Comparison of ENCODE assay signal across 12 cellular contexts in the genomic region with DNA sequence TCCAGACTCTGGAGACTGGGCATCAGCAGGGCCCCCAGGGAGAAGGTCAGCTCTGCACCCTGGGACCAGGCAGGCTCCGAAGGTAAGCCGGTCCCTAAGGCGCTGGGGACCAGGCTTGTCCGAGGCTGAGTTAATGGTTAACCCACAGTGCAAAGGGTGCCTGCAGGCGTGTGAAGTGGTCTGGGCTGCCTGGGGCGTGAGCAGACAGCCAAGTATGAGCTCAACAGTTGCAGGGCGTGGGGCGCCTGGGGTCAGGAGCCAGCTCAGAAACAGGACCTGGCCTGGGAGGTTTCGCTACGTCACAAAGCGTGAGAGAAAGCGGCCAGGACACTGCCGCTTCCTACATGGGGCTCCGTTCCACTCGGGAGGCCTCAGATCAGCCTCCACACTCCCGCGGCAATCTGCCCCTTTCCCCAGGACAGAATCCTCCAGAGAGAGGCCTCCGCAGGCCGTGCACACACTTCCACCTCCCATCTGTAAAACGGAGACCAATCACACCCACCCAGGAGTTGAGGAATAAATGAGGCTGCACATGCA. TPM values are rescaled to one million over a fixed set of nuclear protein-coding genes. Genes with fewer than 3 reads are reported as not detected.
A peak's percentile ranks its signal among the peaks of the same experiment; 100 is the strongest.
DNase-seq lines count a peak whose midpoint lies in the region; ATAC-seq and TF ChIP-seq lines count a peak whose summit lies in the region.
"Had no signal": no experiment of that assay in that cellular context is flagged by ENCODE, and none has a peak within 500 bp of the region (broad histone marks: within the 10 kb centered on the region; RNA-seq: fewer than 3 reads in every experiment).

No MANE protein-coding gene starts in this region.

- no peak for TF ChIP-seq POLR2A in heart left ventricle (IDR thresholded peaks at IDR 0.05)
- TF ChIP-seq POLR2A in upper lobe of left lung (IDR thresholded peaks at IDR 0.05): no peak

- ATAC-seq in heart left ventricle (peak; percentile 76 to 85 (median 82)), upper lobe of left lung (ENCODE audit: low FRiP score in 2 of 2) (peak; percentile 79 to 87), HG02870 (IDR thresholded peaks at IDR 0.05; ENCODE audit: unreplicated experiment) (no peak)

- intact Hi-C loops in heart left ventricle (cut with DNase I): loop anchor here in 1 of 10 donors (5.0 kb wide), 1 partner anchor 171 kb away; no protein-coding TSS in a partner anchor

- H3K9me3 ChIP-seq in heart left ventricle (no peaks in the 10 kb centered on the region), mucosa of stomach (ENCODE audit: control insufficient read depth, low read length) (no peaks in the 10 kb centered on the region), upper lobe of left lung (no peaks in the 10 kb centered on the region)
- H3K9me3 ChIP-seq: HAP-1 had no signal

- peak in 1 of 4 donors; percentile 30 for TF ChIP-seq EP300 in upper lobe of left lung (IDR thresholded peaks at IDR 0.05)

- DNase-seq in SW480 (ENCODE audit: low spot score) (peak; percentile 98), heart left ventricle (peak; percentile 54 to 79 (median 76)), upper lobe of left lung (peak; percentile 79 to 95), activated gamma-delta T cell (lab: John Stamatoyannopoulos, UW) (no peak), DMS79 (lab: John Stamatoyannopoulos, UW) (no peak)
- DNase-seq: activated T-cell treated with anti-CD3 and anti-CD28 coated beads, Interleukin-2, amount 50 U/mL, for 24 hours; COR-L47; Karpas-422; WERI-Rb-1 had no signal

- 24 to 52% (median 50%) methylated on average over 16 to 20 of the region's 20 CpGs for WGBS in heart left ventricle, 4 donors
- 70 to 77% methylated on average over 16 to 20 of the region's 20 CpGs for WGBS in upper lobe of left lung, 2 donors

- no peak overlapping the region for H3K4me3 ChIP-seq in heart left ventricle
- no peak overlapping the region for H3K4me3 ChIP-seq in mucosa of stomach (ENCODE audit: low read length)
- H3K4me3 ChIP-seq in upper lobe of left lung: no peak overlapping the region
- H3K4me3 ChIP-seq: HAP-1 had no signal

- H3K27ac ChIP-seq in heart left ventricle: peak overlapping the region in 8 of 12 donors; percentile 32 to 70 (median 44)
- H3K27ac ChIP-seq in upper lobe of left lung: peak overlapping the region; percentile 44 to 80 (median 62)
- H3K27ac ChIP-seq: WERI-Rb-1 had no signal

- H3K27me3 ChIP-seq in heart left ventricle (no peaks in the 10 kb centered on the region), mucosa of stomach (ENCODE audit: control insufficient read depth, insufficient read depth, low read length) (no peaks in the 10 kb centered on the region), upper lobe of left lung (no peaks in the 10 kb centered on the region)

- no peak for TF ChIP-seq CTCF in heart left ventricle (IDR thresholded peaks at IDR 0.05)
- TF ChIP-seq CTCF in upper lobe of left lung (IDR thresholded peaks at IDR 0.05): no peak

- H3K9ac ChIP-seq in mucosa of stomach (ENCODE audit: low read length): peak overlapping the region; percentile 73

- H3K4me1 ChIP-seq in heart left ventricle: peaks cover 0 to 34% (median 18%) of the 10 kb centered on the region in 12 donors
- H3K4me1 ChIP-seq in mucosa of stomach (ENCODE audit: control insufficient read depth, insufficient read depth, low read length): peaks cover 63% of the 10 kb centered on the region
- peaks cover 8 to 22% (median 17%) of the 10 kb centered on the region in 4 donors for H3K4me1 ChIP-seq in upper lobe of left lung
- H3K4me1 ChIP-seq: HAP-1 had no signal

- peaks cover 0 to 61% (median 30%) of the 10 kb centered on the region in 9 donors for H3K36me3 ChIP-seq in heart left ventricle
- H3K36me3 ChIP-seq in mucosa of stomach (ENCODE audit: control insufficient read depth, insufficient read depth, low read length): no peaks in the 10 kb centered on the region
- peaks cover 0 to 38% (median 22%) of the 10 kb centered on the region in 4 donors for H3K36me3 ChIP-seq in upper lobe of left lung
- H3K36me3 ChIP-seq: HAP-1, WERI-Rb-1 had no signal

RNA-seq across cellular contexts. Expression of a gene that starts 16.0 kb away (rescaled TPM):
- 10 to 100 TPM; 19.4 to 50.9 (median 23.3) TPM for total RNA-seq in heart left ventricle
- 10 to 100 TPM; 11.8 to 17.9 TPM for polyA plus RNA-seq in heart left ventricle
- total RNA-seq in upper lobe of left lung: 10 to 100 TPM; 23.0 to 73.3 (median 44.6) TPM

Comparison
In these comparisons a context has a peak if more than half of its experiments do, and no peak if none do; other contexts are left out.
1. DNase-seq: peak in SW480 (single experiment), heart left ventricle (5 of 5) and upper lobe of left lung (2 of 2); none in activated gamma-delta T cell (single experiment) and DMS79 (single experiment).